7 cellular contexts compared by ENCODE assay signal in genomic region chr7:138402749-138403148, GRCh38.
"Had no signal": no experiment of that assay in that cellular context is flagged by ENCODE, and none has a peak within 500 bp of the region (broad histone marks: within the 10 kb centered on the region; RNA-seq: fewer than 3 reads in every experiment).

No MANE protein-coding gene starts in this region.

- H3K27me3 Mint-ChIP-seq: IgD-negative memory B cell had no signal

- H3K4me1 Mint-ChIP-seq: IgD-negative memory B cell had no signal

- H3K27ac Mint-ChIP-seq: IgD-negative memory B cell had no signal

- H3K27ac ChIP-seq: HL-60, KMS-11 had no signal

- H3K9ac ChIP-seq: KMS-11 had no signal

- H3K4me2 ChIP-seq: KMS-11 had no signal

- FAIRE-seq: HTR-8/SVneo had no signal

- H3K4me3 Mint-ChIP-seq: IgD-negative memory B cell had no signal

- DNase-seq: IMR-90, KBM-7, KG1 had no signal
